20 cellular contexts compared by ENCODE assay signal in the genomic region with DNA sequence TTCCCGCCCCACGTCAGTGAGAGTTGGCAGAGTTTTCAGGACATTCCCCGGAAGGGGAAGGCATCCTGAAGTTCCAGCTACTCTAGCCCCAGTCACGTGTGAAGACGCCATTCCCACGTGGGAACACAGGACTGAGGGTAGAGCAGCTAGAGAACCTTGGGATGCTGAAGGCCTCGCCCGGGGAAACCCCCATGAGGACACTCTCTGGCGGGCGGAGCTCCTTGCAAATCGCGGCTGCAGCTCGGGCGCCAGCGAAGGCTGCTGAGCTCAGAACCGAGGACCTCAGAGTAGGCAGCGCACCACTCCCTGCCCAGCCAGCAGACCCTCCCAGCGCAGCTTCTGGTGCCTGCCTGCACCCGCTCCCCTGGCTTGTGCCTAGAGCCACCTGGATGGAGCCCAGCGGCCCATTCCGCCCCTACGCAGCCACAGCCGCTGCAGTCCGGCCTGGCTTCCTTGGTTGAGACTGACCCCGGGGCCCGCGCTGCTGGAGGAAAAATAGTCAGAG. TPM values are rescaled to one million over a fixed set of nuclear protein-coding genes. Genes with fewer than 3 reads are reported as not detected.
DNase-seq lines count a peak whose midpoint lies in the region; ATAC-seq, FAIRE-seq and TF ChIP-seq lines count a peak whose summit lies in the region.
"Had no signal": no experiment of that assay in that cellular context is flagged by ENCODE, and none has a peak within 500 bp of the region (broad histone marks: within the 10 kb centered on the region; RNA-seq: fewer than 3 reads in every experiment).

No MANE protein-coding gene starts in this region.

- H3K27ac Mint-ChIP-seq in GM23338 = no peak overlapping the region
- H3K27ac Mint-ChIP-seq: B cell; CD14-positive monocyte; CD4-positive, alpha-beta memory T cell; HFFc6 had no signal

- no peaks in the 10 kb centered on the region for H3K4me1 ChIP-seq in GM23338 (ENCODE audit: insufficient read depth)
- peaks cover 3% of the 10 kb centered on the region for H3K4me1 ChIP-seq in IMR-90 (ENCODE audit: control insufficient read depth, insufficient read depth, low read length)
- peaks cover 9% of the 10 kb centered on the region; the same call in 1 of the 2 replicates for H3K4me1 ChIP-seq in HepG2 (ENCODE audit: insufficient read depth, low read length)
- no peaks in the 10 kb centered on the region for H3K4me1 ChIP-seq in testis
- H3K4me1 ChIP-seq: Caco-2, HAP-1 had no signal

- H3K14ac ChIP-seq in IMR-90 (replicated peaks; ENCODE audit: low read depth, low read length) = no peak overlapping the region

- H3K36me3 Mint-ChIP-seq in GM23338 (ENCODE audit: low read depth) = no peaks in the 10 kb centered on the region
- H3K36me3 Mint-ChIP-seq: CD14-positive monocyte; CD4-positive, alpha-beta memory T cell had no signal

- POLR2A ChIA-PET in IMR-90 (lab: Charles Lee; ENCODE audit: unreplicated experiment) (no interaction called here), HepG2 (lab: Yijun Ruan, JAX) (no interaction called here)

- TF ChIP-seq EP300 in HepG2 (IDR thresholded peaks at IDR 0.05; ENCODE audit: low read depth in 2 of 2, low read length in 2 of 2) (no peak), HepG2 (CRISPR knock-in tag; IDR thresholded peaks at IDR 0.05; ENCODE audit: borderline replicate concordance) (no peak)

- H4K5ac ChIP-seq in IMR-90 (ENCODE audit: low read depth, low read length) = no peak overlapping the region

- no peak overlapping the region for H3K23ac ChIP-seq in IMR-90 (ENCODE audit: low read depth, low read length)

- no peaks in the 10 kb centered on the region; the same call in 1 of the 2 replicates for H3K9me3 ChIP-seq in IMR-90 (ENCODE audit: control insufficient read depth, insufficient read depth, low read length)
- peaks cover 10% of the 10 kb centered on the region; the same call in 1 of the 2 replicates for H3K9me3 ChIP-seq in HepG2 (ENCODE audit: low read length)
- H3K9me3 ChIP-seq in testis = no peaks in the 10 kb centered on the region
- H3K9me3 ChIP-seq: Caco-2, HAP-1 had no signal

- H2BK120ac ChIP-seq in IMR-90 (ENCODE audit: low read depth, low read length) = no peak overlapping the region

- H4K20me1 ChIP-seq in GM23338 (replicated peaks; ENCODE audit: insufficient read depth) (no peaks in the 10 kb centered on the region), IMR-90 (ENCODE audit: insufficient read depth, low read length) (no peaks in the 10 kb centered on the region), HepG2 (ENCODE audit: insufficient read depth, low read length) (no peaks in the 10 kb centered on the region)
- H4K20me1 ChIP-seq: BLaER1 treated with 17β-estradiol and CSF1 and Interleukin-3, amounts not matched to agents 10 nM and 100 nM had no signal

- H3K4me3 Mint-ChIP-seq in GM23338 = no peak overlapping the region
- H3K4me3 Mint-ChIP-seq: B cell; CD14-positive monocyte; CD4-positive, alpha-beta memory T cell; HFFc6 had no signal

- intact Hi-C loops in IMR-90 (cut with micrococcal nuclease) (no loop called here), HepG2 (cut with micrococcal nuclease; ENCODE audit: unreplicated experiment) (no loop called here), testis (cut with DNase I; ENCODE audit: low total_unique reads) (no loop called here)

- H3K36me3 ChIP-seq in GM23338 (ENCODE audit: insufficient read depth) = no peaks in the 10 kb centered on the region
- H3K36me3 ChIP-seq in IMR-90 (ENCODE audit: control insufficient read depth, insufficient read depth, low read length) = no peaks in the 10 kb centered on the region
- no peaks in the 10 kb centered on the region for H3K36me3 ChIP-seq in HepG2 (replicated peaks in 1 of 2; ENCODE audit: control insufficient read depth in 1 of 2, insufficient read depth in 2 of 2, low read length in 2 of 2)
- no peaks in the 10 kb centered on the region for H3K36me3 ChIP-seq in testis (ENCODE audit: low read depth, missing control alignments)
- H3K36me3 ChIP-seq: BLaER1 treated with 17β-estradiol and CSF1 and Interleukin-3, amounts not matched to agents 10 nM and 100 nM; HAP-1 had no signal

- no TSS peak for BruUV-seq in IMR-90 (replicated peaks; lab: Mats Ljungman, UMichigan)
- no TSS peak for BruUV-seq in HepG2 (replicated peaks; lab: Mats Ljungman, UMichigan)

- H3K79me2 ChIP-seq in GM23338 (replicated peaks; ENCODE audit: insufficient read depth) (no peaks in the 10 kb centered on the region), HepG2 (ENCODE audit: insufficient read depth, low read length) (no peaks in the 10 kb centered on the region)

- H2BK5ac ChIP-seq in IMR-90 (ENCODE audit: low read depth, low read length, poor library complexity, severe bottlenecking) = no peak overlapping the region

- ATAC-seq in GM23338 (peak; percentile 61), IMR-90 (ENCODE audit: low read depth) (no peak), HepG2 (no peak), HG03095 (IDR thresholded peaks at IDR 0.05; ENCODE audit: unreplicated experiment) (no peak)

- no peaks in the 10 kb centered on the region for H3K9me2 ChIP-seq in GM23338 (ENCODE audit: insufficient read depth)

- in situ Hi-C loops in IMR-90 (cut with MboI; ENCODE audit: low sequenced_read_pairs) (no loop called here), HepG2 (cut with HindIII; ENCODE audit: extremely low pct_ligation_motif_present, low pct_unique_long_range_greater_than_20kb) (no loop called here)

- peaks cover 3% of the 10 kb centered on the region for H3K27me3 Mint-ChIP-seq in GM23338 (ENCODE audit: insufficient read depth, low read depth, poor library complexity)
- H3K27me3 Mint-ChIP-seq: B cell; CD4-positive, alpha-beta memory T cell had no signal

- dilution Hi-C loops in IMR-90 (cut with HindIII; ENCODE audit: low sequenced_read_pairs, unreplicated experiment) = no loop called here

- CTCF ChIA-PET in IMR-90 (lab: Yijun Ruan, JAX) = interaction anchor here (0.6 kb wide), 1 partner anchor 42 kb away, joined by 3 read pairs; no protein-coding TSS in a partner anchor
- CTCF ChIA-PET in HepG2 (lab: Yijun Ruan, JAX; ENCODE audit: low intra/inter-chr PET ratio, low total read pairs) = no interaction called here

- H3K4me3 ChIP-seq in GM23338 (no peak overlapping the region), IMR-90 (ENCODE audit: insufficient read depth, low read depth, low read length) (no peak overlapping the region), HepG2 (replicated peaks in 1 of 3; ENCODE audit: insufficient read depth in 1 of 3, low read depth in 2 of 3, low read length in 3 of 3) (no peak overlapping the region), testis (peak overlapping the region; percentile 55 to 59)
- H3K4me3 ChIP-seq: BLaER1 treated with 17β-estradiol and CSF1 and Interleukin-3, amounts not matched to agents 10 nM and 100 nM; HAP-1 had no signal

- H3F3A ChIP-seq in GM23338 (replicated peaks; ENCODE audit: low read depth) = no peaks in the 10 kb centered on the region

- H3K4me2 ChIP-seq in GM23338 (no peak overlapping the region), IMR-90 (ENCODE audit: low read depth, low read length) (no peak overlapping the region), HepG2 (ENCODE audit: low read depth, low read length) (no peak overlapping the region)
- H3K4me2 ChIP-seq: BLaER1 treated with 17β-estradiol and CSF1 and Interleukin-3, amounts not matched to agents 10 nM and 100 nM had no signal

- H2AFZ ChIP-seq in GM23338 (peak overlapping the region; percentile 43), IMR-90 (replicated peaks; ENCODE audit: low read length, poor library complexity) (peak overlapping the region; percentile 37), HepG2 (ENCODE audit: low read length) (no peak overlapping the region)

- no peaks in the 10 kb centered on the region for H3K9me1 ChIP-seq in IMR-90 (ENCODE audit: insufficient read depth, low read length)

- DNase-seq in GM23338 (ENCODE audit: low spot score) (no peak), IMR-90 (no peak), HepG2 (ENCODE audit: low spot score) (no peak), testis (no peak), iPS-NIHi7 (ENCODE audit: extremely low spot score) (no peak), AML-193 (lab: John Stamatoyannopoulos, UW) (no peak)
- no peak for DNase-seq in stimulated activated CD4-positive, alpha-beta T cell treated with anti-CD3 and anti-CD28 coated beads, Interleukin-12 subunit alpha, Interleukin-12 subunit beta, amount 100 ng/mL, for 4 hours
- DNase-seq: Caco-2; CD4-positive, alpha-beta memory T cell; DMS153; DND-41; HFFc6 had no signal

- no peak for FAIRE-seq in HepG2 (lab: Jason Lieb, UNC)
- FAIRE-seq: G401.6, GM12892, H1 had no signal

- H3K27ac ChIP-seq in GM23338 (ENCODE audit: low read depth) (no peak overlapping the region), IMR-90 (ENCODE audit: insufficient read depth, low read length) (no peak overlapping the region), HepG2 (ENCODE audit: extremely low read length, insufficient read depth, low read length) (no peak overlapping the region), testis (no peak overlapping the region)
- H3K27ac ChIP-seq: BLaER1 treated with 17β-estradiol and CSF1 and Interleukin-3, amounts not matched to agents 10 nM and 100 nM had no signal

- H3K9me3 Mint-ChIP-seq in GM23338 = no peaks in the 10 kb centered on the region
- H3K9me3 Mint-ChIP-seq: CD4-positive, alpha-beta memory T cell had no signal

- no peak overlapping the region for H3K56ac ChIP-seq in IMR-90 (ENCODE audit: extremely low read depth, insufficient read depth, low read length)

- no peaks in the 10 kb centered on the region for H3K79me1 ChIP-seq in IMR-90 (ENCODE audit: low read depth in 1 of 2, low read length in 2 of 2)

- H4K8ac ChIP-seq in IMR-90 (ENCODE audit: low read depth in 2 of 2, low read length in 2 of 2) = no peak overlapping the region

- H3K27me3 ChIP-seq in GM23338 (ENCODE audit: insufficient read depth) = no peaks in the 10 kb centered on the region
- H3K27me3 ChIP-seq in IMR-90 (ENCODE audit: control insufficient read depth, insufficient read depth, low read length) = no peaks in the 10 kb centered on the region
- peaks cover 0 to 10% of the 10 kb centered on the region in 2 experiments; a peak in 2 of 5 replicates for H3K27me3 ChIP-seq in HepG2 (ENCODE audit: control insufficient read depth in 1 of 2, insufficient read depth in 2 of 2, low read length in 2 of 2)
- H3K27me3 ChIP-seq in testis = no peaks in the 10 kb centered on the region
- H3K27me3 ChIP-seq: BLaER1 treated with 17β-estradiol and CSF1 and Interleukin-3, amounts not matched to agents 10 nM and 100 nM had no signal

- no peak overlapping the region for H2BK15ac ChIP-seq in IMR-90 (ENCODE audit: low read depth, low read length)

- H2BK20ac ChIP-seq in IMR-90 (ENCODE audit: low read depth, low read length) = no peak overlapping the region

- no peak overlapping the region for H2AK5ac ChIP-seq in IMR-90 (ENCODE audit: low read depth, low read length)

- TF ChIP-seq CTCF in GM23338 (conservative IDR thresholded peaks at IDR 0.05; ENCODE audit: low read depth in 2 of 2) = no peak
- TF ChIP-seq CTCF in IMR-90 (conservative IDR thresholded peaks at IDR 0.05; ENCODE audit: low read depth, low read length) = no peak
- TF ChIP-seq CTCF in HepG2 (CRISPR knock-in tag; IDR thresholded peaks at IDR 0.05) = no peak
- TF ChIP-seq CTCF in testis (IDR thresholded peaks at IDR 0.05) = no peak

- H3K4me1 Mint-ChIP-seq in GM23338 = no peaks in the 10 kb centered on the region; the same call in 2 of the 3 replicates
- H3K4me1 Mint-ChIP-seq: B cell had no signal

- no peak overlapping the region for H2AK9ac ChIP-seq in IMR-90 (replicated peaks; ENCODE audit: low read depth, low read length, poor library complexity)

- TF ChIP-seq POLR2A in IMR-90 (IDR thresholded peaks at IDR 0.05; ENCODE audit: low read depth, low read length) (no peak), HepG2 (IDR thresholded peaks at IDR 0.05; ENCODE audit: insufficient read depth in 1 of 2, low read depth in 2 of 2, low read length in 2 of 2) (no peak), testis (IDR thresholded peaks at IDR 0.05) (no peak)

- no peak for TF ChIP-seq RAD21 in IMR-90 (IDR thresholded peaks at IDR 0.05; ENCODE audit: low read length)
- no peak for TF ChIP-seq RAD21 in HepG2 (CRISPR knock-in tag; IDR thresholded peaks at IDR 0.05)

- no peak overlapping the region for H3K4ac ChIP-seq in IMR-90 (ENCODE audit: low read depth, low read length)

- H4K91ac ChIP-seq in IMR-90 (ENCODE audit: insufficient read depth, low read depth, low read length) = no peak overlapping the region

- no peak overlapping the region for H3K9ac ChIP-seq in IMR-90 (ENCODE audit: low read depth, low read length)
- no peak overlapping the region for H3K9ac ChIP-seq in HepG2 (ENCODE audit: insufficient read depth, low read depth, low read length)
- H3K9ac ChIP-seq: BLaER1 treated with 17β-estradiol and CSF1 and Interleukin-3, amounts not matched to agents 10 nM and 100 nM had no signal

- H3K18ac ChIP-seq in IMR-90 (ENCODE audit: low read depth, low read length) = no peak overlapping the region

- WGBS in IMR-90 (ENCODE audit: extremely low coverage in 2 of 2, insufficient read length in 1 of 2), 2 experiments = 83% methylated on average over 12 of the region's 27 CpGs; no CpG with 5 or more reads in 1 of the 2 experiments
- WGBS in HepG2 (ENCODE audit: low lambda C conversion rate) = 80% methylated on average over 14 of the region's 27 CpGs
- WGBS in testis, 2 donors = 66 to 72% methylated on average over 14 to 26 of the region's 27 CpGs

RNA-seq across cellular contexts. Expression of gene SHCBP1, which starts 51.9 kb away (rescaled TPM):
- total RNA-seq in GM23338 (2014; rRNA removed; shearing (Covaris generic)) = 14.1 and 14.9 TPM in 2 replicates
- polyA plus RNA-seq in GM23338 (2016; fragmentation: Nextera tagmentation; extraction: Ambion mirVana) = 6.5 and 7.3 TPM in 2 replicates
- total RNA-seq in IMR-90 (2012; rRNA removed) = 18.3 and 35.3 TPM in 2 replicates
- 15.6 and 18.6 TPM in 2 replicates for polyA plus RNA-seq in IMR-90 (2012; rRNA removed)
- polyA plus RNA-seq in IMR-90 (2012; cell fraction: cytosol; rRNA removed) = 2.4 and 7.3 TPM in 2 replicates
- polyA plus RNA-seq in IMR-90 (2012; cell fraction: nucleus; rRNA removed; ENCODE audit: low replicate concordance) = 0.76 and 3.9 TPM in 2 replicates
- 33.0 and 48.9 TPM in 2 replicates for total RNA-seq in HepG2 (2016; rRNA removed; fragmentation: Illumina TruSeq; extraction: Trizol)
- 5.0 and 6.1 TPM in 2 replicates for total RNA-seq in HepG2 (2016; cell fraction: cytosol; rRNA removed; fragmentation: Illumina TruSeq; extraction: Trizol; ENCODE audit: low read depth)
- total RNA-seq in HepG2 (2016; cell fraction: insoluble cytoplasmic fraction; rRNA removed; fragmentation: Illumina TruSeq; extraction: Trizol) = 32.4 and 47.2 TPM in 2 replicates
- 10.4 and 12.6 TPM in 2 replicates for total RNA-seq in HepG2 (2016; cell fraction: membrane; rRNA removed; fragmentation: Illumina TruSeq; extraction: Trizol)
- 27.5 and 30.0 TPM in 2 replicates for total RNA-seq in HepG2 (2016; cell fraction: nucleus; rRNA removed; fragmentation: Illumina TruSeq; extraction: Trizol)
- polyA plus RNA-seq in HepG2 (2011; rRNA removed) = 8.2 and 15.7 TPM in 2 replicates
- 6.5 and 7.0 TPM in 2 replicates for polyA plus RNA-seq in HepG2 (2011; cell fraction: cytosol; rRNA removed)
- 6.7 and 7.0 TPM in 2 replicates for polyA plus RNA-seq in HepG2 (2011; cell fraction: nucleus; rRNA removed)
- polyA plus RNA-seq in HepG2 (2012) = 5.5 and 12.5 TPM in 2 replicates
- 8.0 and 8.7 TPM in 2 replicates for polyA plus RNA-seq in HepG2 (2016; cell fraction: cytosol; fragmentation: Illumina TruSeq; extraction: Trizol; ENCODE audit: low read depth)
- 46.5 and 49.0 TPM in 2 replicates for polyA plus RNA-seq in HepG2 (2016; cell fraction: insoluble cytoplasmic fraction; fragmentation: Illumina TruSeq; extraction: Trizol; ENCODE audit: low read depth)
- 11.0 and 11.6 TPM in 2 replicates for polyA plus RNA-seq in HepG2 (2016; cell fraction: membrane; fragmentation: Illumina TruSeq; extraction: Trizol; ENCODE audit: low read depth)
- 29.0 and 34.9 TPM in 2 replicates for polyA plus RNA-seq in HepG2 (2016; cell fraction: nucleus; fragmentation: Illumina TruSeq; extraction: Trizol; ENCODE audit: insufficient read depth, low read depth)
- 16.5 and 44.1 TPM in 2 replicates for polyA minus RNA-seq in HepG2 (2011; rRNA and poly(A)+ RNA removed; ENCODE audit: low replicate concordance)
- polyA minus RNA-seq in HepG2 (2011; cell fraction: cytosol; rRNA and poly(A)+ RNA removed) = 10.4 and 13.5 TPM in 2 replicates
- 16.2 and 22.8 TPM in 2 replicates for polyA minus RNA-seq in HepG2 (2011; cell fraction: nucleus; rRNA and poly(A)+ RNA removed)
- 10 to 100 TPM; 10.4 to 23.7 TPM for total RNA-seq in testis
- 14.7 TPM for polyA plus RNA-seq in testis (ENCODE audit: insufficient read depth, low read depth, low replicate concordance)

Comparison
In these comparisons a context has a peak if more than half of its experiments do, and no peak if none do; other contexts are left out.
1. H3K4me3 ChIP-seq: peak in testis (2 of 2); none in GM23338 (single experiment), IMR-90 (single experiment) and HepG2 (0 of 3).